Comparison of ENCODE assay signal across 1 cellular context in genomic region chr2:166891727-166892126, GRCh38.
TF ChIP-seq lines count a peak whose summit lies in the region.

No MANE protein-coding gene starts in this region.

TF ChIP-seq in HepG2, 621 proteins besides CTCF, POLR2A, EP300 and RAD21:
- no peak for TF ChIP-seq RCOR2 (CRISPR knock-in tag; IDR thresholded peaks at IDR 0.05)
- TF ChIP-seq HINFP (CRISPR knock-in tag; IDR thresholded peaks at IDR 0.05; ENCODE audit: low read depth): no peak
- no peak for TF ChIP-seq MED13 (CRISPR knock-in tag; IDR thresholded peaks at IDR 0.05)
- TF ChIP-seq FOXC1 (CRISPR knock-in tag; IDR thresholded peaks at IDR 0.05; ENCODE audit: borderline replicate concordance): no peak
- no peak for TF ChIP-seq ZNF570 (CRISPR knock-in tag; IDR thresholded peaks at IDR 0.05; ENCODE audit: borderline replicate concordance)
- no peak for TF ChIP-seq SIN3B (IDR thresholded peaks at IDR 0.05; ENCODE audit: low read length)
- no peak for TF ChIP-seq ZHX2 (IDR thresholded peaks at IDR 0.05; ENCODE audit: low read depth)
- no peak for TF ChIP-seq ZHX2 (CRISPR knock-in tag; IDR thresholded peaks at IDR 0.05; ENCODE audit: borderline replicate concordance)
- no peak for TF ChIP-seq ATAD3A (CRISPR knock-in tag; IDR thresholded peaks at IDR 0.05)
